In genomic region chr20:62500237-62500864, GRCh38 we compare ENCODE assay signal across 9 cellular contexts. TPM values are rescaled to one million over a fixed set of nuclear protein-coding genes. Genes with fewer than 3 reads are reported as not detected.
A peak's percentile ranks its signal among the peaks of the same experiment; 100 is the strongest.
DNase-seq lines count a peak whose midpoint lies in the region; ATAC-seq and TF ChIP-seq lines count a peak whose summit lies in the region.
"Had no signal": no experiment of that assay in that cellular context is flagged by ENCODE, and none has a peak within 500 bp of the region (broad histone marks: within the 10 kb centered on the region; RNA-seq: fewer than 3 reads in every experiment).

No MANE protein-coding gene starts in this region.

- H3K27ac ChIP-seq in CD4-positive, CD25-positive, alpha-beta regulatory T cell (ENCODE audit: insufficient read depth, low read length, poor library complexity, severe bottlenecking) = no peak overlapping the region
- H3K27ac ChIP-seq in HL-60 (replicated peaks) = no peak overlapping the region
- H3K27ac ChIP-seq in neural progenitor cell = no peak overlapping the region
- H3K27ac ChIP-seq in stomach = no peak overlapping the region

- H3K79me2 ChIP-seq in neural progenitor cell (ENCODE audit: low read depth) = no peaks in the 10 kb centered on the region

- H3K9me3 Mint-ChIP-seq in CD4-positive, CD25-positive, alpha-beta regulatory T cell = no peaks in the 10 kb centered on the region
- peaks cover 7% of the 10 kb centered on the region for H3K9me3 Mint-ChIP-seq in neural progenitor cell

- H3K9me3 ChIP-seq in CD4-positive, CD25-positive, alpha-beta regulatory T cell (ENCODE audit: control insufficient read depth in 2 of 2, low read length in 2 of 2) = no peaks in the 10 kb centered on the region
- H3K9me3 ChIP-seq in neural progenitor cell (ENCODE audit: low read depth) (no peaks in the 10 kb centered on the region), stomach (no peaks in the 10 kb centered on the region)

- no peaks in the 10 kb centered on the region for H3K27me3 Mint-ChIP-seq in CD4-positive, CD25-positive, alpha-beta regulatory T cell
- H3K27me3 Mint-ChIP-seq in neural progenitor cell (ENCODE audit: insufficient read depth, low read depth) = peaks cover 32% of the 10 kb centered on the region

- no peak for TF ChIP-seq POLR2A in stomach (IDR thresholded peaks at IDR 0.05)

- H3K36me3 ChIP-seq in CD4-positive, CD25-positive, alpha-beta regulatory T cell (ENCODE audit: control insufficient read depth, insufficient read depth, low read length) = no peaks in the 10 kb centered on the region
- no peaks in the 10 kb centered on the region for H3K36me3 ChIP-seq in neural progenitor cell
- no peaks in the 10 kb centered on the region for H3K36me3 ChIP-seq in stomach

- 20 to 24% (median 20%) methylated on average over 26 of the region's 26 CpGs for WGBS in stomach, 5 donors

- no peak overlapping the region for H3K4me3 Mint-ChIP-seq in CD4-positive, CD25-positive, alpha-beta regulatory T cell
- no peak overlapping the region for H3K4me3 Mint-ChIP-seq in neural progenitor cell

- no peak overlapping the region for H2AFZ ChIP-seq in neural progenitor cell (replicated peaks)

- H4K20me1 ChIP-seq in neural progenitor cell (ENCODE audit: low read depth) = no peaks in the 10 kb centered on the region

- H3K4me1 Mint-ChIP-seq in CD4-positive, CD25-positive, alpha-beta regulatory T cell = peaks cover 0 to 31% (median 16%) of the 10 kb centered on the region in 4 donors
- H3K4me1 Mint-ChIP-seq in neural progenitor cell = peaks cover 18% of the 10 kb centered on the region

- H3K4me3 ChIP-seq in CD4-positive, CD25-positive, alpha-beta regulatory T cell (ENCODE audit: low read depth, low read length) = no peak overlapping the region
- no peak overlapping the region for H3K4me3 ChIP-seq in HL-60 (replicated peaks; ENCODE audit: insufficient read depth, low read length)
- H3K4me3 ChIP-seq in neural progenitor cell = no peak overlapping the region
- no peak overlapping the region for H3K4me3 ChIP-seq in stomach

- no peaks in the 10 kb centered on the region for H3K27me3 ChIP-seq in CD4-positive, CD25-positive, alpha-beta regulatory T cell (ENCODE audit: control insufficient read depth, insufficient read depth, low read length)
- H3K27me3 ChIP-seq in HL-60 (ENCODE audit: insufficient read depth, poor library complexity, severe bottlenecking) = no peaks in the 10 kb centered on the region
- peaks cover 21% of the 10 kb centered on the region for H3K27me3 ChIP-seq in neural progenitor cell
- peaks cover 0 to 24% (median 0%) of the 10 kb centered on the region in 3 donors for H3K27me3 ChIP-seq in stomach

- peak; percentile 67 to 77 (median 72) for DNase-seq in CD4-positive, CD25-positive, alpha-beta regulatory T cell
- DNase-seq in HL-60 (ENCODE audit: low read depth in 1 of 2, low spot score in 1 of 2) (peak; percentile 60 to 71), RKO (ENCODE audit: low spot score) (peak; percentile 23), fibroblast of peridontal ligament (ENCODE audit: extremely low read depth) (peak; percentile 22), neural progenitor cell (ENCODE audit: low spot score) (peak; percentile 79), stomach (peak; percentile 85), GF-D8 (lab: John Stamatoyannopoulos, UW) (no peak)
- peak; percentile 71 for DNase-seq in activated T-helper 1 cell treated with anti-CD3 and anti-CD28 coated beads, Interleukin-2, amount 50 U/mL, for 16 hours (ENCODE audit: low read depth in 1 of 2, low spot score in 1 of 2)

- no peaks in the 10 kb centered on the region for H3K36me3 Mint-ChIP-seq in CD4-positive, CD25-positive, alpha-beta regulatory T cell
- H3K36me3 Mint-ChIP-seq in neural progenitor cell = no peaks in the 10 kb centered on the region

- intact Hi-C loops in stomach (cut with DNase I; ENCODE audit: low total_unique reads) = loop anchor here (5.0 kb wide), 1 partner anchor 117 kb away; no protein-coding TSS in a partner anchor

- H3K4me2 ChIP-seq in neural progenitor cell = no peak overlapping the region

- TF ChIP-seq EP300 in stomach (IDR thresholded peaks at IDR 0.05) = no peak

- no peak overlapping the region for H3K9ac ChIP-seq in neural progenitor cell

- peak; percentile 64 for TF ChIP-seq CTCF in HL-60 (IDR thresholded peaks at IDR 0.05; ENCODE audit: insufficient read depth, low read length)
- peak; percentile 84 for TF ChIP-seq CTCF in neural progenitor cell (IDR thresholded peaks at IDR 0.05)
- peak in 5 of 7 experiments; percentile 83 to 95 (median 92) for TF ChIP-seq CTCF in stomach (IDR thresholded peaks at IDR 0.05)

- H3K4me1 ChIP-seq in CD4-positive, CD25-positive, alpha-beta regulatory T cell (ENCODE audit: control insufficient read depth, insufficient read depth, low read length, poor library complexity, severe bottlenecking) = peaks cover 17% of the 10 kb centered on the region
- peaks cover 5% of the 10 kb centered on the region for H3K4me1 ChIP-seq in neural progenitor cell
- H3K4me1 ChIP-seq in stomach = peaks cover 11 to 31% (median 25%) of the 10 kb centered on the region in 4 donors

- H3K27ac Mint-ChIP-seq in CD4-positive, CD25-positive, alpha-beta regulatory T cell = peak overlapping the region in 1 of 3 donors; percentile 69
- H3K27ac Mint-ChIP-seq in neural progenitor cell = peak overlapping the region; percentile 21

- peak; percentile 44 to 59 for ATAC-seq in CD4-positive, CD25-positive, alpha-beta regulatory T cell (ENCODE audit: low read depth in 2 of 2)

- H3F3A ChIP-seq in neural progenitor cell (ENCODE audit: low read depth) = peaks cover 8% of the 10 kb centered on the region

RNA-seq across cellular contexts. Expression of gene GATA5, which starts 24.6 kb away (rescaled TPM):
- total RNA-seq in CD4-positive, CD25-positive, alpha-beta regulatory T cell = not detected
- not detected for polyA plus RNA-seq in CD4-positive, CD25-positive, alpha-beta regulatory T cell
- total RNA-seq in neural progenitor cell (ENCODE audit: low replicate concordance) (0.12 TPM in 1 of 2 replicates, not detected in the other), stomach (10 to 100 TPM in 2 of 5 donors, 1 to 10 TPM in 2, not detected in 1; 3.1 to 16.4 (median 9.0) TPM)
- 10 to 100 TPM in 1 of 3 donors, 1 to 10 TPM in 2; 9.1 to 11.2 (median 9.3) TPM for polyA plus RNA-seq in stomach
- total RNA-seq: HT1080 had no signal
